Comparison of ENCODE assay signal across 8 cellular contexts in the genomic region with DNA sequence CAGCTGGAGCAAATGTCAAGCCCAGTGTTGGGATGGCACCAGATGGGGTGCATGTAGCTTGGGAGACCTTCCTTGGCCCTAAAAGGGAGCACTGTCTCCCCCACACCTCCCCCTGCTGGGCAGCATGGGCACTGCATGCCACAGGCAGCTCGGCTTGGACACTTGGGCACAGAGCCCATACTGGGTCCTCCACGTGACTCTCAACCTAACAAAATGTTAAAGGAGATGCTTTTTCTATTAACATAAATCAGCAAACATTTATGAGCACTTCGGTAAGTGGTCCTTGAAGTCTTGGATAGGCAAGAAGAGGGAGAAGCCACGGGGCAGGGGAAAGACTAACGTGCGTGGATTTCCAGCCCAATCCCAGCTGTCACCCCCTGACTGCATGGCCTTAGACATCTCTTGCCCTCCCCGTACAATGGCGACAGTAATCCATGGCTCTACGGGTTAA. TPM values are rescaled to one million over a fixed set of nuclear protein-coding genes. Genes with fewer than 3 reads are reported as not detected.
A peak's percentile ranks its signal among the peaks of the same experiment; 100 is the strongest.
DNase-seq lines count a peak whose midpoint lies in the region; ATAC-seq and TF ChIP-seq lines count a peak whose summit lies in the region.

No MANE protein-coding gene starts in this region.

- no peaks in the 10 kb centered on the region for H3K4me1 ChIP-seq in lower lobe of right lung

- H3K36me3 ChIP-seq in BJ (ENCODE audit: control insufficient read depth, insufficient read depth, low read length) (no peaks in the 10 kb centered on the region; the same call in 1 of the 2 replicates), lower lobe of right lung (peaks cover 13% of the 10 kb centered on the region)

- no peak for DNase-seq in BJ (ENCODE audit: low read depth)
- peak; percentile 48 for DNase-seq in LoVo (ENCODE audit: low spot score)
- peak; percentile 63 to 66 for DNase-seq in activated CD4-positive, alpha-beta T cell treated with anti-CD3 and anti-CD28 coated beads for 24 hours (ENCODE audit: low read depth in 2 of 2)
- peak; percentile 42 for DNase-seq in cerebellar cortex (ENCODE audit: low spot score)
- peak; percentile 81 for DNase-seq in lower lobe of right lung
- peak; percentile 68 for DNase-seq in stimulated activated CD8-positive, alpha-beta memory T cell treated with anti-CD3 and anti-CD28 coated beads, Interleukin-15, amount 100 ng/mL, for 1 hour (ENCODE audit: low read depth)

- ATAC-seq in GM19372 (IDR thresholded peaks at IDR 0.05; ENCODE audit: low read depth, unreplicated experiment) (peak; percentile 48), lower lobe of right lung (peak; percentile 83 to 88), HG03108 (IDR thresholded peaks at IDR 0.05; ENCODE audit: unreplicated experiment) (no peak)

- H3K9me3 ChIP-seq in lower lobe of right lung, result no peaks in the 10 kb centered on the region

- CTCF ChIA-PET in BJ (lab: Yijun Ruan, JAX), result interaction anchor here (0.6 to 4.1 kb wide), 18 partner anchors 11 to 284 kb away, joined by 3 to 51 read pairs (median 4); no protein-coding TSS in a partner anchor

- POLR2A ChIA-PET in BJ (lab: Charles Lee), result no interaction called here

- no peak overlapping the region for H3K27ac ChIP-seq in lower lobe of right lung

- TF ChIP-seq CTCF in BJ (IDR thresholded peaks at IDR 0.05; ENCODE audit: insufficient read depth, low read depth, low read length) (peak; percentile 93), lower lobe of right lung (IDR thresholded peaks at IDR 0.05) (peak; percentile 97)

- H3K4me3 ChIP-seq in BJ (ENCODE audit: low read depth, low read length) (no peak overlapping the region), lower lobe of right lung (no peak overlapping the region)

- intact Hi-C loops in lower lobe of right lung (cut with DNase I), result no loop called here

- H3K27me3 ChIP-seq in BJ (ENCODE audit: control insufficient read depth, insufficient read depth, low read length) (no peaks in the 10 kb centered on the region), lower lobe of right lung (ENCODE audit: low read depth) (no peaks in the 10 kb centered on the region)

RNA-seq across cellular contexts. Expression of a gene that starts 23.9 kb away (rescaled TPM):
- polyA plus RNA-seq in BJ (2011; rRNA removed), result 31.6 and 35.0 TPM in 2 replicates
- 22.7 and 25.0 TPM in 2 replicates for polyA minus RNA-seq in BJ (2011; rRNA and poly(A)+ RNA removed)
- total RNA-seq in lower lobe of right lung, result 43.1 TPM

RNA-seq across cellular contexts. Expression of a gene that starts 37.3 kb away (rescaled TPM):
- 4.7 and 6.1 TPM in 2 replicates for polyA plus RNA-seq in BJ (2011; rRNA removed)
- polyA minus RNA-seq in BJ (2011; rRNA and poly(A)+ RNA removed), result 2.4 and 4.3 TPM in 2 replicates
- total RNA-seq in lower lobe of right lung, result 13.4 TPM
